ENCODE assay signal across 14 cellular contexts in genomic region chr3:171427771-171428320, GRCh38. TPM values are rescaled to one million over a fixed set of nuclear protein-coding genes. Genes with fewer than 3 reads are reported as not detected.
A peak's percentile ranks its signal among the peaks of the same experiment; 100 is the strongest.
DNase-seq lines count a peak whose midpoint lies in the region; ATAC-seq and TF ChIP-seq lines count a peak whose summit lies in the region.
"Had no signal": no experiment of that assay in that cellular context is flagged by ENCODE, and none has a peak within 500 bp of the region (broad histone marks: within the 10 kb centered on the region; RNA-seq: fewer than 3 reads in every experiment).

No MANE protein-coding gene starts in this region.

- H3K36me3 Mint-ChIP-seq in WTC11 = peaks cover 13% of the 10 kb centered on the region
- H3K36me3 Mint-ChIP-seq in stimulated activated naive B cell treated with anti-CD40 and anti-IgM and Interleukin-4, amounts not matched to agents 10 μg/mL and 1 μg/mL and 100 μg/mL, for 72 hours = no peaks in the 10 kb centered on the region

- H3K4me3 ChIP-seq in HUES48 (ENCODE audit: low read depth, low read length) = peak overlapping the region; percentile 24; the same call in 1 of the 2 replicates
- peak overlapping the region; percentile 36 for H3K4me3 ChIP-seq in iPS-18a (ENCODE audit: low read length)
- H3K4me3 ChIP-seq: BLaER1 treated with 17β-estradiol and CSF1 and Interleukin-3, amounts not matched to agents 10 nM and 100 nM had no signal

- H3K27me3 Mint-ChIP-seq in WTC11 (ENCODE audit: low read depth) = no peaks in the 10 kb centered on the region
- H3K27me3 Mint-ChIP-seq in stimulated activated naive B cell treated with anti-CD40 and anti-IgM and Interleukin-4, amounts not matched to agents 10 μg/mL and 1 μg/mL and 100 μg/mL, for 72 hours = no peaks in the 10 kb centered on the region

- CTCF ChIA-PET in WTC11 (lab: Charles Lee) = interaction anchor here (0.7 to 2.6 kb wide), 10 partner anchors 11 to 99 kb away, joined by 3 to 13 read pairs (median 6); partner anchors contain the start of gene TNIK

- peak overlapping the region; percentile 89 for H3K27ac ChIP-seq in HUES48 (ENCODE audit: low read depth, low read length)
- H3K27ac ChIP-seq in iPS-18a (ENCODE audit: low read length) = peak overlapping the region; percentile 74
- H3K27ac ChIP-seq: BLaER1 treated with 17β-estradiol and CSF1 and Interleukin-3, amounts not matched to agents 10 nM and 100 nM had no signal

- peaks cover 53% of the 10 kb centered on the region for H3K4me1 ChIP-seq in HUES48 (ENCODE audit: control insufficient read depth, insufficient read depth, low read length)
- peaks cover 49% of the 10 kb centered on the region for H3K4me1 ChIP-seq in iPS-18a (ENCODE audit: control insufficient read depth, low read depth, low read length)
- H3K4me1 ChIP-seq: BLaER1 treated with 17β-estradiol and CSF1 and Interleukin-3, amounts not matched to agents 10 nM and 100 nM had no signal

- no peak for TF ChIP-seq CTCF in WTC11 (IDR thresholded peaks at IDR 0.05)

- ATAC-seq in WTC11 = peak; percentile 63
- no peak for ATAC-seq in stimulated activated naive B cell treated with anti-CD40 and anti-IgM and Interleukin-4, amounts not matched to agents 10 μg/mL and 1 μg/mL and 100 μg/mL, for 72 hours (replicated peaks)
- ATAC-seq: Panc1 had no signal

- H3K9ac ChIP-seq in HUES48 (ENCODE audit: low read depth, low read length) (0 out of 2 replicates have a peak overlapping the region, but pooled peaks have one; percentile 20), iPS-18a (ENCODE audit: low read length) (peak overlapping the region; percentile 29)
- H3K9ac ChIP-seq: BLaER1 treated with 17β-estradiol and CSF1 and Interleukin-3, amounts not matched to agents 10 nM and 100 nM had no signal

- H3K9me3 Mint-ChIP-seq in WTC11 = peaks cover 4% of the 10 kb centered on the region
- H3K9me3 Mint-ChIP-seq in stimulated activated naive B cell treated with anti-CD40 and anti-IgM and Interleukin-4, amounts not matched to agents 10 μg/mL and 1 μg/mL and 100 μg/mL, for 72 hours = peaks cover 0 to 1% of the 10 kb centered on the region in 2 donors

- H3K36me3 ChIP-seq in HUES48 (ENCODE audit: control insufficient read depth, insufficient read depth, low read length) (no peaks in the 10 kb centered on the region), iPS-18a (ENCODE audit: control insufficient read depth, low read depth, low read length) (no peaks in the 10 kb centered on the region)
- H3K36me3 ChIP-seq: BLaER1 treated with 17β-estradiol and CSF1 and Interleukin-3, amounts not matched to agents 10 nM and 100 nM had no signal

- peaks cover 17% of the 10 kb centered on the region for H3K4me1 Mint-ChIP-seq in WTC11
- no peaks in the 10 kb centered on the region for H3K4me1 Mint-ChIP-seq in stimulated activated naive B cell treated with anti-CD40 and anti-IgM and Interleukin-4, amounts not matched to agents 10 μg/mL and 1 μg/mL and 100 μg/mL, for 72 hours

- POLR2A ChIA-PET in WTC11 (lab: Charles Lee) = interaction anchor here (1.0 kb wide), 1 partner anchor 19 kb away, joined by 3 read pairs; no protein-coding TSS in a partner anchor

- no peaks in the 10 kb centered on the region for H3K27me3 ChIP-seq in HUES48 (ENCODE audit: control insufficient read depth, insufficient read depth, low read length)
- H3K27me3 ChIP-seq in iPS-18a (ENCODE audit: control insufficient read depth, insufficient read depth, low read length) = no peaks in the 10 kb centered on the region
- H3K27me3 ChIP-seq: BLaER1 treated with 17β-estradiol and CSF1 and Interleukin-3, amounts not matched to agents 10 nM and 100 nM had no signal

- no peak for DNase-seq in WTC11 (ENCODE audit: low spot score)
- DNase-seq in stimulated activated naive B cell treated with anti-CD40 and anti-IgM and Interleukin-4, amounts not matched to agents 10 μg/mL and 1 μg/mL and 100 μg/mL, for 72 hours = no peak
- DNase-seq in effector CD8-positive, alpha-beta T cell (lab: John Stamatoyannopoulos, UW) = no peak
- no peak for DNase-seq in HuH-7 (ENCODE audit: low spot score)
- DNase-seq in activated CD4-positive, CD25-positive, alpha-beta regulatory T cell (lab: John Stamatoyannopoulos, UW) = no peak
- DNase-seq: DMS79, Karpas-422, MM.1S, NCI-H1092 treated with DMSO at 0.1 percent for 48 hours, NCI-H2081 treated with DMSO at 0.1 percent for 48 hours had no signal

- no peaks in the 10 kb centered on the region for H3K9me3 ChIP-seq in HUES48 (ENCODE audit: control insufficient read depth, insufficient read depth, low read length)
- H3K9me3 ChIP-seq in iPS-18a (ENCODE audit: control insufficient read depth, low read depth, low read length) = no peaks in the 10 kb centered on the region

- H3K4me3 Mint-ChIP-seq in WTC11 = no peak overlapping the region
- no peak overlapping the region for H3K4me3 Mint-ChIP-seq in stimulated activated naive B cell treated with anti-CD40 and anti-IgM and Interleukin-4, amounts not matched to agents 10 μg/mL and 1 μg/mL and 100 μg/mL, for 72 hours

- H3K27ac Mint-ChIP-seq in WTC11 = no peak overlapping the region
- no peak overlapping the region for H3K27ac Mint-ChIP-seq in stimulated activated naive B cell treated with anti-CD40 and anti-IgM and Interleukin-4, amounts not matched to agents 10 μg/mL and 1 μg/mL and 100 μg/mL, for 72 hours

TF ChIP-seq in WTC11, 78 proteins besides CTCF, POLR2A, EP300 and RAD21 (continues in another document):
- no peak for TF ChIP-seq ZNF532 (CRISPR knock-in tag; IDR thresholded peaks at IDR 0.05; ENCODE audit: borderline replicate concordance)
- TF ChIP-seq, protein P1, sequence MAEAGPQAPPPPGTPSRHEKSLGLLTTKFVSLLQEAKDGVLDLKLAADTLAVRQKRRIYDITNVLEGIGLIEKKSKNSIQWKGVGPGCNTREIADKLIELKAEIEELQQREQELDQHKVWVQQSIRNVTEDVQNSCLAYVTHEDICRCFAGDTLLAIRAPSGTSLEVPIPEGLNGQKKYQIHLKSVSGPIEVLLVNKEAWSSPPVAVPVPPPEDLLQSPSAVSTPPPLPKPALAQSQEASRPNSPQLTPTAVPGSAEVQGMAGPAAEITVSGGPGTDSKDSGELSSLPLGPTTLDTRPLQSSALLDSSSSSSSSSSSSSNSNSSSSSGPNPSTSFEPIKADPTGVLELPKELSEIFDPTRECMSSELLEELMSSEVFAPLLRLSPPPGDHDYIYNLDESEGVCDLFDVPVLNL (CRISPR knock-in tag; IDR thresholded peaks at IDR 0.05; ENCODE audit: borderline replicate concordance, low read depth) = no peak
- no peak for TF ChIP-seq TEAD1 (CRISPR knock-in tag; IDR thresholded peaks at IDR 0.05)
- TF ChIP-seq AFF4 (CRISPR knock-in tag; IDR thresholded peaks at IDR 0.05; ENCODE audit: borderline replicate concordance) = no peak
- no peak for TF ChIP-seq PRRX2 (CRISPR knock-in tag; IDR thresholded peaks at IDR 0.05)
- no peak for TF ChIP-seq ESRRA (CRISPR knock-in tag; IDR thresholded peaks at IDR 0.05; ENCODE audit: borderline replicate concordance)

RNA-seq across cellular contexts. Expression of gene TNIK, which starts 32.4 kb away (rescaled TPM):
- 50.3 to 53.0 TPM (median 51.9 TPM) in 3 replicates for total RNA-seq in WTC11 (2021)
